In genomic region chr11:71499125-71499524, GRCh38 we compare ENCODE assay signal across 1 cellular context.
TF ChIP-seq lines count a peak whose summit lies in the region.

No MANE protein-coding gene starts in this region.

TF ChIP-seq in IMR-90, 13 proteins besides CTCF, POLR2A, EP300 and RAD21:
- no peak for TF ChIP-seq CHD1 (IDR thresholded peaks at IDR 0.05; ENCODE audit: low read depth, low read length)
- TF ChIP-seq RCOR1 (IDR thresholded peaks at IDR 0.05; ENCODE audit: insufficient replicate concordance, low read length): no peak
- TF ChIP-seq USF2 (IDR thresholded peaks at IDR 0.05; ENCODE audit: low read depth, low read length): no peak
- no peak for TF ChIP-seq MAZ (IDR thresholded peaks at IDR 0.05; ENCODE audit: borderline replicate concordance, low read depth, low read length)
- TF ChIP-seq NFE2L2 (IDR thresholded peaks at IDR 0.05; ENCODE audit: low read depth, low read length): no peak
- TF ChIP-seq CEBPB (IDR thresholded peaks at IDR 0.05; ENCODE audit: low read depth, low read length): no peak
- no peak for TF ChIP-seq ELK1 (IDR thresholded peaks at IDR 0.05; ENCODE audit: borderline replicate concordance, low read depth, low read length)
